ENCODE assay signal across 8 cellular contexts in genomic region chr22:26642465-26643367, GRCh38. TPM values are rescaled to one million over a fixed set of nuclear protein-coding genes. Genes with fewer than 3 reads are reported as not detected.
DNase-seq lines count a peak whose midpoint lies in the region; ATAC-seq and TF ChIP-seq lines count a peak whose summit lies in the region.

No MANE protein-coding gene starts in this region.

- H3K4me3 Mint-ChIP-seq in T-helper 17 cell = peak overlapping the region; percentile 85
- peak overlapping the region; percentile 73 for H3K4me3 Mint-ChIP-seq in activated naive CD8-positive, alpha-beta T cell treated with anti-CD3 and anti-CD28 coated beads, Interleukin-2, amount 10 ng/mL, durations not matched to agents 7 days and 5 days

- H3K36me3 ChIP-seq in gastrocnemius medialis (no peaks in the 10 kb centered on the region), prostate gland (no peaks in the 10 kb centered on the region)

- intact Hi-C loops in gastrocnemius medialis (cut with DNase I; ENCODE audit: low total_unique reads) = no loop called here
- intact Hi-C loops in prostate gland (cut with DNase I) = no loop called here

- H3K27ac Mint-ChIP-seq in T-helper 17 cell = peak overlapping the region; percentile 97
- peak overlapping the region; percentile 96 for H3K27ac Mint-ChIP-seq in activated naive CD8-positive, alpha-beta T cell treated with anti-CD3 and anti-CD28 coated beads, Interleukin-2, amount 10 ng/mL, durations not matched to agents 7 days and 5 days

- H3K4me1 ChIP-seq in gastrocnemius medialis = peaks cover 0 to 9% of the 10 kb centered on the region in 2 donors
- H3K4me1 ChIP-seq in prostate gland (replicated peaks) = no peaks in the 10 kb centered on the region

- TF ChIP-seq POLR2A in gastrocnemius medialis (IDR thresholded peaks at IDR 0.05) (no peak), prostate gland (IDR thresholded peaks at IDR 0.05) (no peak)

- 51% methylated on average over 8 of the region's 8 CpGs for WGBS in prostate gland

- H3K27ac ChIP-seq in gastrocnemius medialis = peak overlapping the region; percentile 47 to 64 (median 54)
- H3K27ac ChIP-seq in prostate gland = no peak overlapping the region

- peaks cover 2% of the 10 kb centered on the region for H3K36me3 Mint-ChIP-seq in T-helper 17 cell (ENCODE audit: low read depth)
- H3K36me3 Mint-ChIP-seq in activated naive CD8-positive, alpha-beta T cell treated with anti-CD3 and anti-CD28 coated beads, Interleukin-2, amount 10 ng/mL, durations not matched to agents 7 days and 5 days = no peaks in the 10 kb centered on the region

- no peaks in the 10 kb centered on the region for H3K27me3 Mint-ChIP-seq in T-helper 17 cell
- H3K27me3 Mint-ChIP-seq in activated naive CD8-positive, alpha-beta T cell treated with anti-CD3 and anti-CD28 coated beads, Interleukin-2, amount 10 ng/mL, durations not matched to agents 7 days and 5 days = no peaks in the 10 kb centered on the region

- peak; percentile 34 to 61 (median 50) for DNase-seq in T-helper 17 cell
- peak; percentile 81 for DNase-seq in activated naive CD8-positive, alpha-beta T cell treated with anti-CD3 and anti-CD28 coated beads, Interleukin-2, amount 10 ng/mL, durations not matched to agents 7 days and 5 days
- no peak for DNase-seq in gastrocnemius medialis
- no peak for DNase-seq in prostate gland (ENCODE audit: low spot score)
- DNase-seq in NCI-H1105 (lab: John Stamatoyannopoulos, UW) = no peak
- no peak for DNase-seq in nucleus accumbens (lab: John Stamatoyannopoulos, UW)

- no peak overlapping the region for H3K4me3 ChIP-seq in gastrocnemius medialis
- H3K4me3 ChIP-seq in prostate gland = no peak overlapping the region

- ATAC-seq in T-helper 17 cell (peak; percentile 76), gastrocnemius medialis (no peak), HG03095 (IDR thresholded peaks at IDR 0.05; ENCODE audit: unreplicated experiment) (no peak)
- peak; percentile 91 for ATAC-seq in activated naive CD8-positive, alpha-beta T cell treated with anti-CD3 and anti-CD28 coated beads, Interleukin-2, amount 10 ng/mL, durations not matched to agents 7 days and 5 days (ENCODE audit: low read depth)

- H3K9me3 Mint-ChIP-seq in activated naive CD8-positive, alpha-beta T cell treated with anti-CD3 and anti-CD28 coated beads, Interleukin-2, amount 10 ng/mL, durations not matched to agents 7 days and 5 days = no peaks in the 10 kb centered on the region

- POLR2A ChIA-PET in activated naive CD8-positive, alpha-beta T cell treated with anti-CD3 and anti-CD28 coated beads, Interleukin-2, amount 10 ng/mL, durations not matched to agents 7 days and 5 days (lab: Charles Lee) = interaction anchor here (0.6 to 2.1 kb wide), 12 partner anchors 15 to 1230 kb away, joined by 3 to 14 read pairs (median 4); partner anchors contain the start of gene MIAT

- peaks cover 54% of the 10 kb centered on the region for H3K4me1 Mint-ChIP-seq in T-helper 17 cell
- H3K4me1 Mint-ChIP-seq in activated naive CD8-positive, alpha-beta T cell treated with anti-CD3 and anti-CD28 coated beads, Interleukin-2, amount 10 ng/mL, durations not matched to agents 7 days and 5 days = peaks cover 66% of the 10 kb centered on the region

- in situ Hi-C loops in gastrocnemius medialis (cut with MboI; ENCODE audit: low sequenced_read_pairs in 4 of 4) = no loop called here

- no peaks in the 10 kb centered on the region for H3K9me3 ChIP-seq in T-helper 17 cell (ENCODE audit: control insufficient read depth, low read length, poor library complexity, severe bottlenecking)
- H3K9me3 ChIP-seq in gastrocnemius medialis = no peaks in the 10 kb centered on the region
- no peaks in the 10 kb centered on the region for H3K9me3 ChIP-seq in prostate gland

- TF ChIP-seq CTCF in GM12874 (IDR thresholded peaks at IDR 0.05; ENCODE audit: insufficient read depth, low read depth, low read length) (peak; percentile 27; the same call in 1 of the 2 replicates), gastrocnemius medialis (IDR thresholded peaks at IDR 0.05 in 4 of 5, conservative IDR thresholded peaks at IDR 0.05 in 1 of 5) (no peak), prostate gland (IDR thresholded peaks at IDR 0.05) (no peak)

- H3K27me3 ChIP-seq in gastrocnemius medialis (no peaks in the 10 kb centered on the region), prostate gland (replicated peaks; ENCODE audit: insufficient read depth) (no peaks in the 10 kb centered on the region)

RNA-seq across cellular contexts. Expression of gene MIAT, which starts 14.7 kb away (rescaled TPM):
- total RNA-seq in T-helper 17 cell (100 to 1,000 TPM in 1 of 2 donors, 10 to 100 TPM in 1; 83.4 to 116 TPM), gastrocnemius medialis (under 1 TPM in 3 of 4 donors, not detected in 1; 0.02 to 0.25 (median 0.07) TPM), prostate gland (under 1 TPM; 0.50 to 0.80 TPM)
- total RNA-seq in activated naive CD8-positive, alpha-beta T cell treated with anti-CD3 and anti-CD28 coated beads, Interleukin-2, amount 10 ng/mL, durations not matched to agents 7 days and 5 days = 100 to 1,000 TPM; 190 to 229 TPM

RNA-seq across cellular contexts. Expression of gene CRYBA4, which starts 21.0 kb away (rescaled TPM):
- not detected for total RNA-seq in T-helper 17 cell
- not detected for total RNA-seq in activated naive CD8-positive, alpha-beta T cell treated with anti-CD3 and anti-CD28 coated beads, Interleukin-2, amount 10 ng/mL, durations not matched to agents 7 days and 5 days
- not detected for total RNA-seq in gastrocnemius medialis
- total RNA-seq in prostate gland = 1 to 10 TPM in 1 of 2 donors, not detected in 1; 3.3 TPM

RNA-seq across cellular contexts. Expression of gene CRYBB1, which starts 24.9 kb away (rescaled TPM):
- total RNA-seq in T-helper 17 cell = not detected
- total RNA-seq in activated naive CD8-positive, alpha-beta T cell treated with anti-CD3 and anti-CD28 coated beads, Interleukin-2, amount 10 ng/mL, durations not matched to agents 7 days and 5 days = not detected
- under 1 TPM in 1 of 4 donors, not detected in 3; 0.97 TPM for total RNA-seq in gastrocnemius medialis
- total RNA-seq in prostate gland = under 1 TPM in 1 of 2 donors, not detected in 1; 0.36 TPM

RNA-seq across cellular contexts. Expression of gene TPST2, which starts 52.8 kb away (rescaled TPM):
- total RNA-seq in T-helper 17 cell = 10 to 100 TPM; 18.2 to 40.7 TPM
- 10 to 100 TPM; 54.8 to 58.5 TPM for total RNA-seq in activated naive CD8-positive, alpha-beta T cell treated with anti-CD3 and anti-CD28 coated beads, Interleukin-2, amount 10 ng/mL, durations not matched to agents 7 days and 5 days
- total RNA-seq in gastrocnemius medialis = 100 to 1,000 TPM in 1 of 4 donors, 10 to 100 TPM in 3; 32.3 to 110 (median 65.4) TPM
- total RNA-seq in prostate gland = 100 to 1,000 TPM in 1 of 2 donors, 10 to 100 TPM in 1; 49.4 to 200 TPM

Comparison
In these comparisons a context has a peak if more than half of its experiments do, and no peak if none do; other contexts are left out.
1. ATAC-seq: peak in T-helper 17 cell (single experiment) and activated naive CD8-positive, alpha-beta T cell treated with anti-CD3 and anti-CD28 coated beads, Interleukin-2, amount 10 ng/mL, durations not matched to agents 7 days and 5 days (single experiment); none in gastrocnemius medialis (0 of 2) and HG03095 (single experiment).
2. DNase-seq: peak in T-helper 17 cell (3 of 3) and activated naive CD8-positive, alpha-beta T cell treated with anti-CD3 and anti-CD28 coated beads, Interleukin-2, amount 10 ng/mL, durations not matched to agents 7 days and 5 days (single experiment); none in gastrocnemius medialis (0 of 2), prostate gland (single experiment), NCI-H1105 (single experiment) and nucleus accumbens (0 of 56).
3. H3K27ac ChIP-seq: peak in gastrocnemius medialis (4 of 4); none in prostate gland (0 of 2).
4. RNA of gene MIAT, which starts 14.7 kb away (total RNA-seq): 190 to 229 TPM in activated naive CD8-positive, alpha-beta T cell treated with anti-CD3 and anti-CD28 coated beads, Interleukin-2, amount 10 ng/mL, durations not matched to agents 7 days and 5 days and 83.4 to 116 TPM in T-helper 17 cell; 0.50 to 0.80 TPM in prostate gland and 0.02 to 0.25 TPM in gastrocnemius medialis; every median in the first group is over 10 times any median in the second.